ENCODE assay signal across 2 cellular contexts in the genomic region with DNA sequence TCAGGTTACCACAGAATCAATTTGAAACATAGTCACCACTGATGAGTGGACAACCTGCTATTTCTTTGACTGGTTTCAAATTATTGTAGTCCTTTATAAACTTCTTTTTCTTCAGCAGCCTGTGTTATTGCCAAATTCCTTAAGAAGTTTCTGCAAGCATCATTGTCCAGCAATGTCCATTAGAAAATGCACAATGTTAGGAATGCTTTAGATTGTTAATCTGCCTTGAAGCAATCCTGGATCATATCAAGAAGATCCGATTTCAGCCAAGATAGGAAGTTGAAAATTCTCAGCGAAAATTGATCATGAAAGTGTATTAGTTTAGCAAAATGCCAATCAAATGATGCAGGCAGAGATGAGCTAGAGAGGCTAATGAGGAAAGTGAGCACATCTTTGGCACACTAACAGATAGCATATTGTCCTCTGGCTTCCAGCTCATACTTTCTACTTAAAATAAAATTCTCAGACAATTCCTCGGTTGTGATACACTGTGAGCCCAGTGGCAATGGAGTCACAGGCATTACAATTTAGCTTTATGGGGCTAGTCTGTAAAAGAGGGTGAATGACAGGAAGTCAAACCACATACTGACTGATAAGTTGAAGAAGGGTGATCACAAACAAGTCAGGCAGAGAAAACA.
TF ChIP-seq lines count a peak whose summit lies in the region.

No MANE protein-coding gene starts in this region.

TF ChIP-seq in GM23338, 12 proteins besides CTCF, POLR2A, EP300 and RAD21 (continued from another document):
- TF ChIP-seq REST (IDR thresholded peaks at IDR 0.05; ENCODE audit: unreplicated experiment) = no peak
- no peak for TF ChIP-seq NANOG (IDR thresholded peaks at IDR 0.05; ENCODE audit: borderline replicate concordance)
- TF ChIP-seq, protein P1, sequence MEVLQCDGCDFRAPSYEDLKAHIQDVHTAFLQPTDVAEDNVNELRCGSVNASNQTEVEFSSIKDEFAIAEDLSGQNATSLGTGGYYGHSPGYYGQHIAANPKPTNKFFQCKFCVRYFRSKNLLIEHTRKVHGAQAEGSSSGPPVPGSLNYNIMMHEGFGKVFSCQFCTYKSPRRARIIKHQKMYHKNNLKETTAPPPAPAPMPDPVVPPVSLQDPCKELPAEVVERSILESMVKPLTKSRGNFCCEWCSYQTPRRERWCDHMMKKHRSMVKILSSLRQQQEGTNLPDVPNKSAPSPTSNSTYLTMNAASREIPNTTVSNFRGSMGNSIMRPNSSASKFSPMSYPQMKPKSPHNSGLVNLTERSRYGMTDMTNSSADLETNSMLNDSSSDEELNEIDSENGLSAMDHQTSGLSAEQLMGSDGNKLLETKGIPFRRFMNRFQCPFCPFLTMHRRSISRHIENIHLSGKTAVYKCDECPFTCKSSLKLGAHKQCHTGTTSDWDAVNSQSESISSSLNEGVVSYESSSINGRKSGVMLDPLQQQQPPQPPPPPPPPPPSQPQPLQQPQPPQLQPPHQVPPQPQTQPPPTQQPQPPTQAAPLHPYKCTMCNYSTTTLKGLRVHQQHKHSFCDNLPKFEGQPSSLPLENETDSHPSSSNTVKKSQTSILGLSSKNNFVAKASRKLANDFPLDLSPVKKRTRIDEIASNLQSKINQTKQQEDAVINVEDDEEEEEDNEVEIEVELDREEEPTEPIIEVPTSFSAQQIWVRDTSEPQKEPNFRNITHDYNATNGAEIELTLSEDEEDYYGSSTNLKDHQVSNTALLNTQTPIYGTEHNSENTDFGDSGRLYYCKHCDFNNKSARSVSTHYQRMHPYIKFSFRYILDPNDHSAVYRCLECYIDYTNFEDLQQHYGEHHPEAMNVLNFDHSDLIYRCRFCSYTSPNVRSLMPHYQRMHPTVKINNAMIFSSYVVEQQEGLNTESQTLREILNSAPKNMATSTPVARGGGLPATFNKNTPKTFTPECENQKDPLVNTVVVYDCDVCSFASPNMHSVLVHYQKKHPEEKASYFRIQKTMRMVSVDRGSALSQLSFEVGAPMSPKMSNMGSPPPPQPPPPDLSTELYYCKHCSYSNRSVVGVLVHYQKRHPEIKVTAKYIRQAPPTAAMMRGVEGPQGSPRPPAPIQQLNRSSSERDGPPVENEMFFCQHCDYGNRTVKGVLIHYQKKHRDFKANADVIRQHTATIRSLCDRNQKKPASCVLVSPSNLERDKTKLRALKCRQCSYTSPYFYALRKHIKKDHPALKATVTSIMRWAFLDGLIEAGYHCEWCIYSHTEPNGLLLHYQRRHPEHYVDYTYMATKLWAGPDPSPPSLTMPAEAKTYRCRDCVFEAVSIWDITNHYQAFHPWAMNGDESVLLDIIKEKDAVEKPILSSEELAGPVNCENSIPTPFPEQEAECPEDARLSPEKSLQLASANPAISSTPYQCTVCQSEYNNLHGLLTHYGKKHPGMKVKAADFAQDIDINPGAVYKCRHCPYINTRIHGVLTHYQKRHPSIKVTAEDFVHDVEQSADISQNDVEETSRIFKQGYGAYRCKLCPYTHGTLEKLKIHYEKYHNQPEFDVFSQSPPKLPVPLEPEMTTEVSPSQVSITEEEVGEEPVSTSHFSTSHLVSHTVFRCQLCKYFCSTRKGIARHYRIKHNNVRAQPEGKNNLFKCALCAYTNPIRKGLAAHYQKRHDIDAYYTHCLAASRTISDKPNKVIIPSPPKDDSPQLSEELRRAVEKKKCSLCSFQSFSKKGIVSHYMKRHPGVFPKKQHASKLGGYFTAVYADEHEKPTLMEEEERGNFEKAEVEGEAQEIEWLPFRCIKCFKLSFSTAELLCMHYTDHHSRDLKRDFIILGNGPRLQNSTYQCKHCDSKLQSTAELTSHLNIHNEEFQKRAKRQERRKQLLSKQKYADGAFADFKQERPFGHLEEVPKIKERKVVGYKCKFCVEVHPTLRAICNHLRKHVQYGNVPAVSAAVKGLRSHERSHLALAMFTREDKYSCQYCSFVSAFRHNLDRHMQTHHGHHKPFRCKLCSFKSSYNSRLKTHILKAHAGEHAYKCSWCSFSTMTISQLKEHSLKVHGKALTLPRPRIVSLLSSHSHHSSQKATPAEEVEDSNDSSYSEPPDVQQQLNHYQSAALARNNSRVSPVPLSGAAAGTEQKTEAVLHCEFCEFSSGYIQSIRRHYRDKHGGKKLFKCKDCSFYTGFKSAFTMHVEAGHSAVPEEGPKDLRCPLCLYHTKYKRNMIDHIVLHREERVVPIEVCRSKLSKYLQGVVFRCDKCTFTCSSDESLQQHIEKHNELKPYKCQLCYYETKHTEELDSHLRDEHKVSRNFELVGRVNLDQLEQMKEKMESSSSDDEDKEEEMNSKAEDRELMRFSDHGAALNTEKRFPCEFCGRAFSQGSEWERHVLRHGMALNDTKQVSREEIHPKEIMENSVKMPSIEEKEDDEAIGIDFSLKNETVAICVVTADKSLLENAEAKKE (CRISPR knock-in tag; IDR thresholded peaks at IDR 0.05) = no peak
- TF ChIP-seq, protein P2, sequence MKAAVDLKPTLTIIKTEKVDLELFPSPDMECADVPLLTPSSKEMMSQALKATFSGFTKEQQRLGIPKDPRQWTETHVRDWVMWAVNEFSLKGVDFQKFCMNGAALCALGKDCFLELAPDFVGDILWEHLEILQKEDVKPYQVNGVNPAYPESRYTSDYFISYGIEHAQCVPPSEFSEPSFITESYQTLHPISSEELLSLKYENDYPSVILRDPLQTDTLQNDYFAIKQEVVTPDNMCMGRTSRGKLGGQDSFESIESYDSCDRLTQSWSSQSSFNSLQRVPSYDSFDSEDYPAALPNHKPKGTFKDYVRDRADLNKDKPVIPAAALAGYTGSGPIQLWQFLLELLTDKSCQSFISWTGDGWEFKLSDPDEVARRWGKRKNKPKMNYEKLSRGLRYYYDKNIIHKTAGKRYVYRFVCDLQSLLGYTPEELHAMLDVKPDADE (IDR thresholded peaks at IDR 0.05) = no peak
- TF ChIP-seq POLR2AphosphoS5 (IDR thresholded peaks at IDR 0.05; ENCODE audit: low read depth) = no peak
- no peak for TF ChIP-seq STAT1 (IDR thresholded peaks at IDR 0.05; ENCODE audit: unreplicated experiment)
- TF ChIP-seq CREB1 (CRISPR knock-in tag; IDR thresholded peaks at IDR 0.05; ENCODE audit: low read depth) = no peak
- TF ChIP-seq EZH2phosphoT487 (IDR thresholded peaks at IDR 0.05; ENCODE audit: unreplicated experiment) = no peak

TF ChIP-seq in SK-N-SH treated with all-trans-retinoic acid at 6 μM for 48 hours, 23 proteins besides CTCF, POLR2A, EP300 and RAD21 (continued from another document):
- TF ChIP-seq CSRNP3 (CRISPR knock-in tag; IDR thresholded peaks at IDR 0.05) (peak; percentile 76; the same call in 1 of the 2 replicates), TOX (CRISPR knock-in tag; IDR thresholded peaks at IDR 0.05; ENCODE audit: borderline replicate concordance) (peak; percentile 88), CREB5 (CRISPR knock-in tag; IDR thresholded peaks at IDR 0.05; ENCODE audit: low read depth) (peak; percentile 91), TCF4 (CRISPR knock-in tag; IDR thresholded peaks at IDR 0.05; ENCODE audit: borderline replicate concordance) (peak; percentile 59; the same call in 1 of the 2 replicates), ESRRG (CRISPR knock-in tag; IDR thresholded peaks at IDR 0.05) (0 out of 2 replicates have a peak, but pooled peaks have one; percentile 34)
TF ChIP-seq in SK-N-SH treated with all-trans-retinoic acid at 6 μM for 48 hours: peak in this region for 10.
